Comparison of ENCODE assay signal across 17 cellular contexts in genomic region chr2:159855153-159856140, GRCh38. TPM values are rescaled to one million over a fixed set of nuclear protein-coding genes. Genes with fewer than 3 reads are reported as not detected.
DNase-seq lines count a peak whose midpoint lies in the region; TF ChIP-seq lines count a peak whose summit lies in the region.
"Had no signal": no experiment of that assay in that cellular context is flagged by ENCODE, and none has a peak within 500 bp of the region (broad histone marks: within the 10 kb centered on the region; RNA-seq: fewer than 3 reads in every experiment).

No MANE protein-coding gene starts in this region.

- no peak for TF ChIP-seq CTCF in epithelial cell of esophagus (IDR thresholded peaks at IDR 0.05; ENCODE audit: insufficient read depth, low read depth, low read length, missing control alignments)

- DNase-seq in NOMO-1 treated with DMSO at 0.1 percent for 48 hours (lab: John Stamatoyannopoulos, UW; ENCODE audit: unreplicated experiment) (peak; percentile 9), NOMO-1 treated with dmso at 0.1 percent for 144 hours (lab: John Stamatoyannopoulos, UW; ENCODE audit: unreplicated experiment) (no peak), RPMI7951 (ENCODE audit: low read depth) (peak; percentile 3), epithelial cell of esophagus (ENCODE audit: low read depth) (peak; percentile 27), skeletal muscle cell (ENCODE audit: low read depth) (peak; percentile 23), NK-92 (lab: John Stamatoyannopoulos, UW; ENCODE audit: unreplicated experiment) (no peak), NCI-H1694 (lab: John Stamatoyannopoulos, UW) (no peak), GM19240 (ENCODE audit: insufficient read length, low spot score) (no peak)
- DNase-seq: 8988T; activated naive CD4-positive, alpha-beta T cell treated with anti-CD3 and anti-CD28 coated beads, Interleukin-2, amount 50 U/mL, for 16 hours; CD4-positive, alpha-beta memory T cell; hippocampal formation; MM.1S; OCI-M1; SK-N-SH; stimulated activated CD4-positive, alpha-beta T cell treated with anti-CD3 and anti-CD28 coated beads, Interleukin-1b, Interleukin-23, amount 100 ng/mL, for 48 hours had no signal

- H3K4me3 ChIP-seq in epithelial cell of esophagus (ENCODE audit: low read length) (no peak overlapping the region), skeletal muscle cell (ENCODE audit: low read depth, low read length) (no peak overlapping the region)
- H3K4me3 ChIP-seq: upper lobe of left lung had no signal

RNA-seq across cellular contexts. Expression of gene LY75, which starts 49.1 kb away (rescaled TPM):
- not detected in 2 replicates for total RNA-seq in RPMI7951 (2014; rRNA removed; shearing (Covaris generic))

RNA-seq across cellular contexts. Expression of gene CD302, which starts 57.4 kb away (rescaled TPM):
- total RNA-seq in RPMI7951 (2014; rRNA removed; shearing (Covaris generic)) = 16.6 and 22.5 TPM in 2 replicates

Comparison
In these comparisons a context has a peak if more than half of its experiments do, and no peak if none do; other contexts are left out.
1. DNase-seq: peak in NOMO-1 treated with DMSO at 0.1 percent for 48 hours (single experiment), RPMI7951 (single experiment), epithelial cell of esophagus (single experiment) and skeletal muscle cell (single experiment); none in NOMO-1 treated with dmso at 0.1 percent for 144 hours (single experiment), NK-92 (single experiment), NCI-H1694 (single experiment) and GM19240 (single experiment).